In genomic region chr20:47818996-47819609, GRCh38 we compare ENCODE assay signal across 15 cellular contexts.
"Had no signal": no experiment of that assay in that cellular context is flagged by ENCODE, and none has a peak within 500 bp of the region (broad histone marks: within the 10 kb centered on the region; RNA-seq: fewer than 3 reads in every experiment).

No MANE protein-coding gene starts in this region.

- H3K4me1 Mint-ChIP-seq: activated CD4-positive, alpha-beta memory T cell treated with anti-CD3 and anti-CD28 coated beads, Interleukin-2, amount 10 ng/mL, durations not matched to agents 7 days and 5 days; activated CD4-positive, alpha-beta T cell treated with anti-CD3 and anti-CD28 coated beads for 36 hours; stimulated activated naive CD8-positive, alpha-beta T cell treated with anti-CD3 and anti-CD28 coated beads, Interleukin-15, amount 100 ng/mL, for 72 hours had no signal

- H3K4me1 ChIP-seq: colonic mucosa had no signal

- H3K9me3 ChIP-seq: colonic mucosa, ovary, thoracic aorta had no signal

- H3K27ac Mint-ChIP-seq: activated CD4-positive, alpha-beta memory T cell treated with anti-CD3 and anti-CD28 coated beads, Interleukin-2, amount 10 ng/mL, durations not matched to agents 7 days and 5 days; activated CD4-positive, alpha-beta T cell treated with anti-CD3 and anti-CD28 coated beads for 36 hours; activated T-cell treated with anti-CD3 and anti-CD28 coated beads, Interleukin-2, amount 50 U/mL, for 72 hours; natural killer cell treated with Interleukin-12 subunit alpha and Interleukin-12 subunit beta and Interleukin-15 and Interleukin-18, amount 100 ng/mL, for 72 hours; stimulated activated naive CD8-positive, alpha-beta T cell treated with anti-CD3 and anti-CD28 coated beads, Interleukin-15, amount 100 ng/mL, for 72 hours had no signal

- H3K4me3 Mint-ChIP-seq: activated CD4-positive, alpha-beta memory T cell treated with anti-CD3 and anti-CD28 coated beads, Interleukin-2, amount 10 ng/mL, durations not matched to agents 7 days and 5 days; activated CD4-positive, alpha-beta T cell treated with anti-CD3 and anti-CD28 coated beads for 36 hours; activated T-cell treated with anti-CD3 and anti-CD28 coated beads, Interleukin-2, amount 50 U/mL, for 72 hours; natural killer cell treated with Interleukin-12 subunit alpha and Interleukin-12 subunit beta and Interleukin-15 and Interleukin-18, amount 100 ng/mL, for 72 hours; stimulated activated naive CD8-positive, alpha-beta T cell treated with anti-CD3 and anti-CD28 coated beads, Interleukin-15, amount 100 ng/mL, for 72 hours had no signal

- ATAC-seq: activated CD4-positive, alpha-beta T cell treated with anti-CD3 and anti-CD28 coated beads for 36 hours; activated T-cell treated with anti-CD3 and anti-CD28 coated beads, Interleukin-2, amount 50 U/mL, for 72 hours; stimulated activated naive CD8-positive, alpha-beta T cell treated with anti-CD3 and anti-CD28 coated beads, Interleukin-15, amount 100 ng/mL, for 72 hours had no signal

- DNase-seq: activated CD4-positive, alpha-beta memory T cell treated with anti-CD3 and anti-CD28 coated beads, Interleukin-2, amount 10 ng/mL, durations not matched to agents 7 days and 5 days; activated CD4-positive, alpha-beta T cell treated with anti-CD3 and anti-CD28 coated beads for 36 hours; activated naive CD4-positive, alpha-beta T cell treated with Interleukin-2 at 50 U/mL for 16 hours; activated T-cell treated with anti-CD3 and anti-CD28 coated beads, Interleukin-2, amount 50 U/mL, for 72 hours; colonic mucosa; foreskin melanocyte; mammary epithelial cell; ovary; stimulated activated CD4-positive, alpha-beta T cell treated with anti-CD3 and anti-CD28 coated beads, Interleukin-4, amount 100 ng/mL, for 1 hour; stimulated activated CD8-positive, alpha-beta memory T cell treated with anti-CD3 and anti-CD28 coated beads, Interleukin-4, amount 100 ng/mL, for 48 hours; stimulated activated naive CD8-positive, alpha-beta T cell treated with anti-CD3 and anti-CD28 coated beads, Interleukin-15, amount 100 ng/mL, for 72 hours had no signal

- H3K36me3 ChIP-seq: cardiac muscle cell, colonic mucosa, ovary, thoracic aorta had no signal

- H3K9me3 Mint-ChIP-seq: activated CD4-positive, alpha-beta memory T cell treated with anti-CD3 and anti-CD28 coated beads, Interleukin-2, amount 10 ng/mL, durations not matched to agents 7 days and 5 days; activated T-cell treated with anti-CD3 and anti-CD28 coated beads, Interleukin-2, amount 50 U/mL, for 72 hours; natural killer cell treated with Interleukin-12 subunit alpha and Interleukin-12 subunit beta and Interleukin-15 and Interleukin-18, amount 100 ng/mL, for 72 hours; stimulated activated naive CD8-positive, alpha-beta T cell treated with anti-CD3 and anti-CD28 coated beads, Interleukin-15, amount 100 ng/mL, for 72 hours had no signal

- H3K27me3 ChIP-seq: colonic mucosa, ovary had no signal

- H3K27ac ChIP-seq: cardiac muscle cell, colonic mucosa, ovary, thoracic aorta, VCaP had no signal

- H3K36me3 Mint-ChIP-seq: natural killer cell treated with Interleukin-12 subunit alpha and Interleukin-12 subunit beta and Interleukin-15 and Interleukin-18, amount 100 ng/mL, for 72 hours had no signal

- H3K4me3 ChIP-seq: cardiac muscle cell, colonic mucosa, ovary, thoracic aorta had no signal
